Comparison of ENCODE assay signal across 8 cellular contexts in genomic region chr3:10205461-10206165, GRCh38. TPM values are rescaled to one million over a fixed set of nuclear protein-coding genes. Genes with fewer than 3 reads are reported as not detected.
DNase-seq lines count a peak whose midpoint lies in the region; ATAC-seq and TF ChIP-seq lines count a peak whose summit lies in the region.
"Had no signal": no experiment of that assay in that cellular context is flagged by ENCODE, and none has a peak within 500 bp of the region (broad histone marks: within the 10 kb centered on the region; RNA-seq: fewer than 3 reads in every experiment).

No MANE protein-coding gene starts in this region.

- ATAC-seq in HCT116 (peak; percentile 82), HG03439 (IDR thresholded peaks at IDR 0.05; ENCODE audit: unreplicated experiment) (no peak)

- H4K20me1 ChIP-seq in HCT116 (ENCODE audit: insufficient read depth) (no peaks in the 10 kb centered on the region), hepatocyte (ENCODE audit: insufficient read depth, poor library complexity, severe bottlenecking) (no peaks in the 10 kb centered on the region)

- no peak for TF ChIP-seq POLR2A in HCT116 (IDR thresholded peaks at IDR 0.05; ENCODE audit: borderline replicate concordance, extremely low read depth, insufficient read depth, insufficient read length)

- H3K27ac Mint-ChIP-seq in activated T-helper 2 cell treated with anti-CD3 and anti-CD28 coated beads, Interferon-gamma antibody, Interleukin-2, Interleukin-4, amounts not matched to agents 10 μg/mL and 5 μg/mL and 100 μg/mL, durations not matched to agents 14 hours and 24 hours and 36 hours: peak overlapping the region; percentile 21

- POLR2A ChIA-PET in HCT116 (lab: Charles Lee): interaction anchor here (0.6 to 2.0 kb wide), 2 partner anchors 13 to 64 kb away, joined by 3 to 7 read pairs; partner anchors contain the start of gene VHL

- H3K27me3 Mint-ChIP-seq in activated T-helper 2 cell treated with anti-CD3 and anti-CD28 coated beads, Interferon-gamma antibody, Interleukin-2, Interleukin-4, amounts not matched to agents 10 μg/mL and 5 μg/mL and 100 μg/mL, durations not matched to agents 14 hours and 24 hours and 36 hours (ENCODE audit: low read depth): no peaks in the 10 kb centered on the region

- H3K79me2 ChIP-seq in HCT116 (ENCODE audit: insufficient read depth, low read length) (no peaks in the 10 kb centered on the region), hepatocyte (no peaks in the 10 kb centered on the region)

- H2AFZ ChIP-seq in HCT116 (ENCODE audit: low read depth, low read length, poor library complexity, severe bottlenecking) (no peak overlapping the region), hepatocyte (no peak overlapping the region)

- BruUV-seq in HCT116 (replicated peaks; lab: Mats Ljungman, UMichigan): no TSS peak

- peak overlapping the region; percentile 71 for H3K4me2 ChIP-seq in HCT116 (ENCODE audit: low read length)
- H3K4me2 ChIP-seq in hepatocyte: no peak overlapping the region
- H3K4me2 ChIP-seq: KMS-11 had no signal

- WGBS in hepatocyte (ENCODE audit: low lambda C conversion rate, missing lambda C conversion rate): 89% methylated on average over 7 of the region's 7 CpGs

- no peaks in the 10 kb centered on the region for H3K27me3 ChIP-seq in HCT116 (ENCODE audit: insufficient read depth, low read length)
- H3K27me3 ChIP-seq in hepatocyte: no peaks in the 10 kb centered on the region

- DNase-seq in HCT116 (ENCODE audit: low read depth, low spot score): peak; percentile 80
- no peak for DNase-seq in activated T-helper 2 cell treated with anti-CD3 and anti-CD28 coated beads, Interferon-gamma antibody, Interleukin-2, Interleukin-4, amounts not matched to agents 10 μg/mL and 5 μg/mL and 100 μg/mL, durations not matched to agents 14 hours and 24 hours and 36 hours (ENCODE audit: low spot score)
- no peak for DNase-seq in hepatocyte (ENCODE audit: low spot score)
- peak in 13 of 49 donors; percentile 10 to 56 (median 27) for DNase-seq in substantia nigra (lab: John Stamatoyannopoulos, UW)
- no peak for DNase-seq in activated CD4-positive, alpha-beta T cell treated with anti-CD3 and anti-CD28 coated beads, Interleukin-2, amount 50 U/mL, for 48 hours
- no peak for DNase-seq in NCI-H82 (lab: John Stamatoyannopoulos, UW)

- H3K4me1 ChIP-seq in HCT116 (ENCODE audit: control insufficient read depth in 1 of 2, insufficient read depth in 2 of 2, low read length in 2 of 2): peaks cover 46 to 50% of the 10 kb centered on the region in 2 experiments
- peaks cover 25% of the 10 kb centered on the region for H3K4me1 ChIP-seq in hepatocyte (ENCODE audit: insufficient read depth)

- intact Hi-C loops in HCT116 (cut with micrococcal nuclease): loop anchor here (5.0 kb wide), 1 partner anchor 43 kb away; the partner anchor contains the start of gene IRAK2
- intact Hi-C loops in activated T-helper 2 cell treated with anti-CD3 and anti-CD28 coated beads, Interferon-gamma antibody, Interleukin-2, Interleukin-4, amounts not matched to agents 10 μg/mL and 5 μg/mL and 100 μg/mL, durations not matched to agents 14 hours and 24 hours and 36 hours (cut with micrococcal nuclease): loop anchor here (2.0 kb wide), 2 partner anchors 19 to 37 kb away; no protein-coding TSS in a partner anchor

- TF ChIP-seq CTCF in HCT116 (IDR thresholded peaks at IDR 0.05 in 2 of 3, conservative IDR thresholded peaks at IDR 0.05 in 1 of 3; ENCODE audit: borderline replicate concordance in 1 of 3, insufficient read depth in 1 of 3, low read depth in 2 of 3, low read length in 2 of 3) (no peak), hepatocyte (IDR thresholded peaks at IDR 0.05; ENCODE audit: poor library complexity) (no peak)

- H3K4me1 Mint-ChIP-seq in activated T-helper 2 cell treated with anti-CD3 and anti-CD28 coated beads, Interferon-gamma antibody, Interleukin-2, Interleukin-4, amounts not matched to agents 10 μg/mL and 5 μg/mL and 100 μg/mL, durations not matched to agents 14 hours and 24 hours and 36 hours (ENCODE audit: low read depth): peaks cover 39% of the 10 kb centered on the region

- no peaks in the 10 kb centered on the region for H3K9me3 ChIP-seq in HCT116 (ENCODE audit: control insufficient read depth in 1 of 2, insufficient read depth in 1 of 2, low read depth in 1 of 2, low read length in 2 of 2)
- no peaks in the 10 kb centered on the region for H3K9me3 ChIP-seq in hepatocyte (ENCODE audit: low read depth)

- peak overlapping the region in 1 of 2 experiments; percentile 24; a peak in 2 of 4 replicates for H3K4me3 ChIP-seq in HCT116 (replicated peaks in 1 of 2; ENCODE audit: low read depth in 1 of 2, low read length in 2 of 2)
- H3K4me3 ChIP-seq in hepatocyte: no peak overlapping the region

- no peak overlapping the region for H3K4me3 Mint-ChIP-seq in activated T-helper 2 cell treated with anti-CD3 and anti-CD28 coated beads, Interferon-gamma antibody, Interleukin-2, Interleukin-4, amounts not matched to agents 10 μg/mL and 5 μg/mL and 100 μg/mL, durations not matched to agents 14 hours and 24 hours and 36 hours (ENCODE audit: low read depth)

- H3K27ac ChIP-seq in HCT116 (ENCODE audit: low read depth, low read length) (peak overlapping the region; percentile 78), hepatocyte (peak overlapping the region; percentile 78), substantia nigra (ENCODE audit: low read depth, low read length, poor library complexity, severe bottlenecking) (peak overlapping the region; percentile 63)
- H3K27ac ChIP-seq: KMS-11 had no signal

- H3K36me3 Mint-ChIP-seq in activated T-helper 2 cell treated with anti-CD3 and anti-CD28 coated beads, Interferon-gamma antibody, Interleukin-2, Interleukin-4, amounts not matched to agents 10 μg/mL and 5 μg/mL and 100 μg/mL, durations not matched to agents 14 hours and 24 hours and 36 hours (ENCODE audit: low read depth): peaks cover 7% of the 10 kb centered on the region

- 0 out of 2 replicates have a peak, but pooled peaks have one; percentile 1 for TF ChIP-seq RAD21 in HCT116 (IDR thresholded peaks at IDR 0.05; ENCODE audit: low read depth)

- H3K9me3 Mint-ChIP-seq in activated T-helper 2 cell treated with anti-CD3 and anti-CD28 coated beads, Interferon-gamma antibody, Interleukin-2, Interleukin-4, amounts not matched to agents 10 μg/mL and 5 μg/mL and 100 μg/mL, durations not matched to agents 14 hours and 24 hours and 36 hours: no peaks in the 10 kb centered on the region

- H3K36me3 ChIP-seq in HCT116 (ENCODE audit: control insufficient read depth in 1 of 2, insufficient read depth in 2 of 2, low read length in 2 of 2) (no peaks in the 10 kb centered on the region), hepatocyte (replicated peaks; ENCODE audit: insufficient read depth, low read depth) (no peaks in the 10 kb centered on the region)

- H3K9me2 ChIP-seq in HCT116 (ENCODE audit: insufficient read depth): no peaks in the 10 kb centered on the region
- H3K9me2 ChIP-seq in hepatocyte (replicated peaks; ENCODE audit: insufficient read depth): no peaks in the 10 kb centered on the region

- CTCF ChIA-PET in HCT116 (lab: Charles Lee): interaction anchor here (0.5 to 1.6 kb wide), 4 partner anchors 12 to 259 kb away, joined by 3 to 4 read pairs (median 3); no protein-coding TSS in a partner anchor

- peak overlapping the region; percentile 42 for H3K9ac ChIP-seq in HCT116 (ENCODE audit: low read length)
- H3K9ac ChIP-seq: KMS-11 had no signal

- RAD21 ChIA-PET in HCT116 (lab: Charles Lee; ENCODE audit: low non-redundant PET in 1 of 2, low total read pairs in 2 of 2, uncharacterized antibody in 2 of 2, unreplicated experiment in 2 of 2): interaction anchor here in 1 of 2 experiments (0.6 kb wide), 1 partner anchor 117 kb away, joined by 3 read pairs; no protein-coding TSS in a partner anchor

TF ChIP-seq in HCT116, 20 proteins besides CTCF, POLR2A, EP300 and RAD21 (continues in another document):
- TF ChIP-seq ZFX (IDR thresholded peaks at IDR 0.05) (no peak), YY1 (IDR thresholded peaks at IDR 0.05; ENCODE audit: extremely low read depth, insufficient replicate concordance, low read depth, low read length) (peak; percentile 49), SP1 (IDR thresholded peaks at IDR 0.05; ENCODE audit: low read depth) (peak; percentile 92)
- TF ChIP-seq, protein P1, sequence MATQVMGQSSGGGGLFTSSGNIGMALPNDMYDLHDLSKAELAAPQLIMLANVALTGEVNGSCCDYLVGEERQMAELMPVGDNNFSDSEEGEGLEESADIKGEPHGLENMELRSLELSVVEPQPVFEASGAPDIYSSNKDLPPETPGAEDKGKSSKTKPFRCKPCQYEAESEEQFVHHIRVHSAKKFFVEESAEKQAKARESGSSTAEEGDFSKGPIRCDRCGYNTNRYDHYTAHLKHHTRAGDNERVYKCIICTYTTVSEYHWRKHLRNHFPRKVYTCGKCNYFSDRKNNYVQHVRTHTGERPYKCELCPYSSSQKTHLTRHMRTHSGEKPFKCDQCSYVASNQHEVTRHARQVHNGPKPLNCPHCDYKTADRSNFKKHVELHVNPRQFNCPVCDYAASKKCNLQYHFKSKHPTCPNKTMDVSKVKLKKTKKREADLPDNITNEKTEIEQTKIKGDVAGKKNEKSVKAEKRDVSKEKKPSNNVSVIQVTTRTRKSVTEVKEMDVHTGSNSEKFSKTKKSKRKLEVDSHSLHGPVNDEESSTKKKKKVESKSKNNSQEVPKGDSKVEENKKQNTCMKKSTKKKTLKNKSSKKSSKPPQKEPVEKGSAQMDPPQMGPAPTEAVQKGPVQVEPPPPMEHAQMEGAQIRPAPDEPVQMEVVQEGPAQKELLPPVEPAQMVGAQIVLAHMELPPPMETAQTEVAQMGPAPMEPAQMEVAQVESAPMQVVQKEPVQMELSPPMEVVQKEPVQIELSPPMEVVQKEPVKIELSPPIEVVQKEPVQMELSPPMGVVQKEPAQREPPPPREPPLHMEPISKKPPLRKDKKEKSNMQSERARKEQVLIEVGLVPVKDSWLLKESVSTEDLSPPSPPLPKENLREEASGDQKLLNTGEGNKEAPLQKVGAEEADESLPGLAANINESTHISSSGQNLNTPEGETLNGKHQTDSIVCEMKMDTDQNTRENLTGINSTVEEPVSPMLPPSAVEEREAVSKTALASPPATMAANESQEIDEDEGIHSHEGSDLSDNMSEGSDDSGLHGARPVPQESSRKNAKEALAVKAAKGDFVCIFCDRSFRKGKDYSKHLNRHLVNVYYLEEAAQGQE (IDR thresholded peaks at IDR 0.05; ENCODE audit: low read depth): no peak

RNA-seq across cellular contexts. Expression of gene IRAK2, which starts 40.9 kb away (rescaled TPM):
- 3.6 TPM for total RNA-seq in HCT116 (2021; ENCODE audit: unreplicated experiment)
- 1.9 and 2.0 TPM in 2 replicates for polyA plus RNA-seq in HCT116 (2012)
- total RNA-seq in activated T-helper 2 cell treated with anti-CD3 and anti-CD28 coated beads, Interferon-gamma antibody, Interleukin-2, Interleukin-4, amounts not matched to agents 10 μg/mL and 5 μg/mL and 100 μg/mL, durations not matched to agents 14 hours and 24 hours and 36 hours: 2.4 and 2.6 TPM in 2 replicates
- total RNA-seq in hepatocyte: 3.7 and 4.0 TPM in 2 replicates
- polyA plus RNA-seq in hepatocyte: 2.3 and 2.5 TPM in 2 replicates

RNA-seq across cellular contexts. Expression of gene TATDN2, which starts 42.6 kb away (rescaled TPM):
- total RNA-seq in HCT116 (2021; ENCODE audit: unreplicated experiment) (26.8 TPM), hepatocyte (22.6 and 24.5 TPM in 2 replicates)
- 14.0 and 15.3 TPM in 2 replicates for polyA plus RNA-seq in HCT116 (2012)
- 64.9 and 65.6 TPM in 2 replicates for total RNA-seq in activated T-helper 2 cell treated with anti-CD3 and anti-CD28 coated beads, Interferon-gamma antibody, Interleukin-2, Interleukin-4, amounts not matched to agents 10 μg/mL and 5 μg/mL and 100 μg/mL, durations not matched to agents 14 hours and 24 hours and 36 hours
- polyA plus RNA-seq in hepatocyte: 6.5 and 9.3 TPM in 2 replicates
